ENCODE assay signal across 11 cellular contexts in the genomic region with DNA sequence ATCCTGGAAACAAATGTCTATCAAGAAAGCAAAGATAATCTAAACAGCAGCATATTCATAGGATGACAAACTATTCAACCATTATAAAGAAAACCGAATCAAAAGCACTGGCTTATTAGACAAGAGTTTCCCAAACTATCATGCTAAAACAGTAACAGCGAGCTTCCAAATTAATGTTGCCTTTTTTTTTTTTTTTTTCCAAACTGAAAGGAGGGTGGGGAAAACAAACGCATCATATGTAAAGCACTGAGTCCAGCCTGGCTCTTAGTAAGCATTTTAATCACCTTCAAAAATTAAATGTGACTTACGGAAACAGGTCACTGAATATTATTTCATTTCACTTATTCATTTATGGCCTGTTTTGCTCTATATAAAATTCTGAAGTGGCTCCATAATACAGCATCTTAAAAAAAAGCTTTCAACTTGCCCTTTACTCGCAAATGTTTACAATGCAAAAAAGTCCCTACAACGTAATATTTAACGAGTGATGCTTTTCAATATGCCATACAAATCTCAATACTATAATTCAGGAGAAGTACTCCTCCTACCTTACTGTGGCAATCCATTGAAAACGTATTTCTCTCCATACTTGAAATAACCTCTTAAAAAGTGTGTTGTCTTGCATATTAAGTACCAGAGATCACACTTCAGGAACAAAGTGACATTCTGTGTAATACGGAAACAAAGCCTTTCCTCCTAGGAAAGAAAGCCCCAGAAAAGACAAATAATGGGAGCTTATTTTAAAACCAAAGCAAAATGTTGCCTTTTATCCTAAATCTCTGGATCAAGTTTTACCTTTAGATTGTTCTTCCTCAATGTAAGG. TPM values are rescaled to one million over a fixed set of nuclear protein-coding genes. Genes with fewer than 3 reads are reported as not detected.
A peak's percentile ranks its signal among the peaks of the same experiment; 100 is the strongest.
DNase-seq lines count a peak whose midpoint lies in the region; ATAC-seq and TF ChIP-seq lines count a peak whose summit lies in the region.
"Had no signal": no experiment of that assay in that cellular context is flagged by ENCODE, and none has a peak within 500 bp of the region (broad histone marks: within the 10 kb centered on the region; RNA-seq: fewer than 3 reads in every experiment).

No MANE protein-coding gene starts in this region.

- H2AFZ ChIP-seq in KMS-11 (ENCODE audit: low read depth) (no peak overlapping the region), mesenchymal stem cell (ENCODE audit: low read depth, low read length) (no peak overlapping the region)

- H2AK5ac ChIP-seq in mesenchymal stem cell (ENCODE audit: low read length, severe bottlenecking): no peak overlapping the region

- H3K4me2 ChIP-seq in KMS-11: peak overlapping the region; percentile 54
- H3K4me2 ChIP-seq in mesenchymal stem cell (ENCODE audit: low read length, poor library complexity, severe bottlenecking): peak overlapping the region; percentile 53

- no peak overlapping the region for H2BK15ac ChIP-seq in mesenchymal stem cell (ENCODE audit: low read depth, poor library complexity, severe bottlenecking)

- ATAC-seq in thoracic aorta (ENCODE audit: insufficient number of reproducible peaks, low FRiP score, low read depth): no peak
- no peak for ATAC-seq in GM21367 (IDR thresholded peaks at IDR 0.05; ENCODE audit: unreplicated experiment)
- ATAC-seq: activated T-cell treated with anti-CD3 and anti-CD28 coated beads, Interleukin-2, amount 50 U/mL, for 72 hours had no signal

- no peak overlapping the region for H3K14ac ChIP-seq in mesenchymal stem cell (ENCODE audit: low read length in 2 of 2)

- H3K27me3 ChIP-seq in KMS-11 (ENCODE audit: insufficient read depth, low read depth): peaks cover 27% of the 10 kb centered on the region
- no peaks in the 10 kb centered on the region for H3K27me3 ChIP-seq in mesenchymal stem cell (ENCODE audit: control insufficient read depth in 1 of 2, insufficient read depth in 1 of 2, low read length in 2 of 2)
- no peaks in the 10 kb centered on the region for H3K27me3 ChIP-seq in thoracic aorta (replicated peaks; ENCODE audit: insufficient read depth)

- H3K18ac ChIP-seq in mesenchymal stem cell (ENCODE audit: low read depth in 1 of 2, low read length in 2 of 2): no peak overlapping the region

- TF ChIP-seq CTCF in KMS-11 (conservative IDR thresholded peaks at IDR 0.05; ENCODE audit: low read depth, low read length): no peak
- no peak for TF ChIP-seq CTCF in thoracic aorta (IDR thresholded peaks at IDR 0.05)

- H2BK12ac ChIP-seq in mesenchymal stem cell (ENCODE audit: low read length in 2 of 2): no peak overlapping the region

- H4K91ac ChIP-seq in mesenchymal stem cell (ENCODE audit: low read length): no peak overlapping the region

- H3K36me3 ChIP-seq in KMS-11 (ENCODE audit: insufficient read depth) (no peaks in the 10 kb centered on the region), mesenchymal stem cell (ENCODE audit: control insufficient read depth in 1 of 2, insufficient read depth in 2 of 2, low read depth in 1 of 2, low read length in 2 of 2) (no peaks in the 10 kb centered on the region), thoracic aorta (no peaks in the 10 kb centered on the region)

- H2BK5ac ChIP-seq in mesenchymal stem cell (ENCODE audit: low read depth, low read length, poor library complexity, severe bottlenecking): no peak overlapping the region

- H3K4me3 ChIP-seq in KMS-11 (IDR thresholded peaks at IDR 0.05; ENCODE audit: insufficient read depth, low read depth, low read length): no peak overlapping the region
- peak overlapping the region in 1 of 2 experiments; percentile 95 for H3K4me3 ChIP-seq in mesenchymal stem cell (ENCODE audit: insufficient read depth in 1 of 2, low read depth in 1 of 2, low read length in 2 of 2)
- peak overlapping the region; percentile 79 for H3K4me3 ChIP-seq in thoracic aorta

- H3K79me1 ChIP-seq in mesenchymal stem cell (replicated peaks; ENCODE audit: low read length, poor library complexity, severe bottlenecking): no peaks in the 10 kb centered on the region

- no peak overlapping the region for H3K4ac ChIP-seq in mesenchymal stem cell (ENCODE audit: low read depth in 1 of 2, low read length in 2 of 2)

- peaks cover 15% of the 10 kb centered on the region; the same call in 1 of the 2 replicates for H3K79me2 ChIP-seq in KMS-11 (ENCODE audit: insufficient read depth, low read depth)

- H3K9ac ChIP-seq in KMS-11: no peak overlapping the region
- peak overlapping the region; percentile 89 for H3K9ac ChIP-seq in mesenchymal stem cell (ENCODE audit: low read length)

- H3K23ac ChIP-seq in mesenchymal stem cell (ENCODE audit: low read length in 2 of 2): no peak overlapping the region

- H3K4me1 ChIP-seq in KMS-11 (ENCODE audit: low read depth, poor library complexity, severe bottlenecking): peaks cover 36% of the 10 kb centered on the region
- H3K4me1 ChIP-seq in mesenchymal stem cell (ENCODE audit: control insufficient read depth, insufficient read depth, low read depth, low read length): peaks cover 7% of the 10 kb centered on the region
- H3K4me1 ChIP-seq in thoracic aorta (ENCODE audit: control insufficient read depth in 1 of 2, low read depth in 2 of 2): peaks cover 16 to 35% of the 10 kb centered on the region in 2 donors

- WGBS in mesenchymal stem cell: 33% methylated on average over 8 of the region's 9 CpGs

- H2BK120ac ChIP-seq in mesenchymal stem cell (ENCODE audit: low read depth, low read length): no peak overlapping the region

- H3K9me3 ChIP-seq in mesenchymal stem cell (ENCODE audit: control insufficient read depth, low read length): no peaks in the 10 kb centered on the region
- H3K9me3 ChIP-seq in thoracic aorta: no peaks in the 10 kb centered on the region

- peaks cover 3% of the 10 kb centered on the region for H4K20me1 ChIP-seq in KMS-11 (ENCODE audit: insufficient read depth)

- no peak overlapping the region for H3K27ac ChIP-seq in KMS-11
- no peak overlapping the region for H3K27ac ChIP-seq in mesenchymal stem cell (ENCODE audit: low read length, poor library complexity, severe bottlenecking)
- H3K27ac ChIP-seq in thoracic aorta: peak overlapping the region in 1 of 2 donors; percentile 94

- DNase-seq in dermis blood vessel endothelial cell (peak; percentile 52), mesenchymal stem cell (no peak), thoracic aorta (ENCODE audit: low spot score) (no peak), NCI-H1092 (lab: John Stamatoyannopoulos, UW) (no peak), NK-92 (lab: John Stamatoyannopoulos, UW; ENCODE audit: unreplicated experiment) (no peak), SKM-1 (lab: John Stamatoyannopoulos, UW; ENCODE audit: unreplicated experiment) (no peak)
- DNase-seq: activated T-cell treated with anti-CD3 and anti-CD28 coated beads, Interleukin-2, amount 50 U/mL, for 72 hours; hippocampal formation; SHP77 had no signal

- no peak overlapping the region for H4K8ac ChIP-seq in mesenchymal stem cell (ENCODE audit: low read length)

RNA-seq across cellular contexts. Expression of gene TJP1, which starts 2.1 kb away (rescaled TPM):
- 122 and 184 TPM in 2 replicates for total RNA-seq in dermis blood vessel endothelial cell
- polyA plus RNA-seq in mesenchymal stem cell (2013, experiment 1 of 2): 44.3 TPM
- 41.4 TPM for polyA plus RNA-seq in mesenchymal stem cell (2013, experiment 2 of 2)
- 100 to 1,000 TPM in 1 of 2 donors, 10 to 100 TPM in 1; 78.4 to 146 TPM for total RNA-seq in thoracic aorta
